29 cellular contexts compared by ENCODE assay signal in the genomic region with DNA sequence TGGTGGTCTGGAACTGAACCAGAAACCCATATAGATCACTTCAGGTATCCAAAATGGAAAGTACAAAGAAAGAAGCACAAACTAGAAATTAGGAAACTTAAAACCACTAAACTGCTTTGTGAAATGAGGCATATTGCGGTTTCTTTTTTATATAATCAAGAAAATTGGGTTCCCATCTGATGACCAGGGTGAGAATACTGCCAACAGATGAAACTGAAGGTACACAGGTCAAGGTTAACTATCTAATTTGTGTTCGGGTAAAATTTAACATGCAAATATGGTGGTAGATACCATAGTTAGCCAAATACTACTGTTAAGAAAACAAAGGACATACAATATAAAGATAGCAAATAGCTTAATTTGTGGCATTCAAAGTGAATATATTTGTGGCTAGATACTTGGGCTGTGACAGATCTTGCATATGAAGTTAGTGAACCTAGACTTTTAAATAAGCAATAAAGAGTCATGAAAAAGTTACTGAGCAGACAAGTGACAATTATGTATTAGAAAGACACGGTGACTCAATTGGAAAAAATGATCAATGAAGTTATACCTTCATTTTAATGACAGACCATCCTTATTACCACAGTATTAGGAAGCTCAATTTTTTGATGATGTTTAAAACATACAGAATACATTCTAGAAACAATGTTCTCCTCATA.
DNase-seq lines count a peak whose midpoint lies in the region; ATAC-seq and TF ChIP-seq lines count a peak whose summit lies in the region.
"Had no signal": no experiment of that assay in that cellular context is flagged by ENCODE, and none has a peak within 500 bp of the region (broad histone marks: within the 10 kb centered on the region; RNA-seq: fewer than 3 reads in every experiment).

No MANE protein-coding gene starts in this region.

- no peak overlapping the region for H3K27ac Mint-ChIP-seq in activated T-cell treated with anti-CD3 and anti-CD28 coated beads, Interleukin-2, amount 50 U/mL, for 24 hours
- no peak overlapping the region for H3K27ac Mint-ChIP-seq in MCF 10A (ENCODE audit: low read depth, unreplicated experiment)
- H3K27ac Mint-ChIP-seq: B cell; CD8-positive, alpha-beta T cell; HFFc6; IgD-negative memory B cell had no signal

- H3K4me3 ChIP-seq in GM12865 (ENCODE audit: low read depth, low read length): no peak overlapping the region
- H3K4me3 ChIP-seq: HAP-1, PC-9, SJSA1 had no signal

- BruUV-seq in MCF 10A (replicated peaks; lab: Mats Ljungman, UMichigan): no TSS peak

- H3K27me3 Mint-ChIP-seq in activated T-cell treated with anti-CD3 and anti-CD28 coated beads, Interleukin-2, amount 50 U/mL, for 24 hours: no peaks in the 10 kb centered on the region
- H3K27me3 Mint-ChIP-seq in MCF 10A (ENCODE audit: insufficient read depth, unreplicated experiment): no peaks in the 10 kb centered on the region
- H3K27me3 Mint-ChIP-seq: B cell, IgD-negative memory B cell had no signal

- peak; percentile 72 for ATAC-seq in GM18867 (IDR thresholded peaks at IDR 0.05; ENCODE audit: unreplicated experiment)
- peak; percentile 62 for ATAC-seq in HG03432 (IDR thresholded peaks at IDR 0.05; ENCODE audit: unreplicated experiment)
- no peak for ATAC-seq in left cardiac atrium
- ATAC-seq: CD8-positive, alpha-beta T cell had no signal

- H3K4me3 Mint-ChIP-seq in activated T-cell treated with anti-CD3 and anti-CD28 coated beads, Interleukin-2, amount 50 U/mL, for 24 hours: no peak overlapping the region
- no peak overlapping the region for H3K4me3 Mint-ChIP-seq in MCF 10A (ENCODE audit: unreplicated experiment)
- H3K4me3 Mint-ChIP-seq: B cell; CD8-positive, alpha-beta T cell; HFFc6; IgD-negative memory B cell had no signal

- POLR2A ChIA-PET in MCF 10A (lab: Yijun Ruan, JAX): interaction anchor here (1.2 kb wide), 1 partner anchor 12 kb away, joined by 3 read pairs; no protein-coding TSS in a partner anchor

- peaks cover 4% of the 10 kb centered on the region for H3K9me3 Mint-ChIP-seq in activated T-cell treated with anti-CD3 and anti-CD28 coated beads, Interleukin-2, amount 50 U/mL, for 24 hours
- no peaks in the 10 kb centered on the region for H3K9me3 Mint-ChIP-seq in MCF 10A (ENCODE audit: unreplicated experiment)
- H3K9me3 Mint-ChIP-seq: CD8-positive, alpha-beta T cell; HFFc6 had no signal

- CTCF ChIA-PET in MCF 10A (lab: Yijun Ruan, JAX): no interaction called here

- H3K4me1 Mint-ChIP-seq in activated T-cell treated with anti-CD3 and anti-CD28 coated beads, Interleukin-2, amount 50 U/mL, for 24 hours (ENCODE audit: low read depth): no peaks in the 10 kb centered on the region
- H3K4me1 Mint-ChIP-seq in MCF 10A (ENCODE audit: insufficient read depth, unreplicated experiment): no peaks in the 10 kb centered on the region
- H3K4me1 Mint-ChIP-seq: B cell had no signal

- TF ChIP-seq CTCF in GM12865 (IDR thresholded peaks at IDR 0.05; ENCODE audit: insufficient read depth, low read depth, low read length, missing control alignments) (no peak), MCF 10A (IDR thresholded peaks at IDR 0.05; ENCODE audit: unreplicated experiment) (no peak)

- intact Hi-C loops in left cardiac atrium (cut with DNase I): no loop called here
- intact Hi-C loops in MCF 10A (cut with micrococcal nuclease): no loop called here

- DNase-seq in GM12865 (ENCODE audit: low read depth) (peak; percentile 58), germinal center (ENCODE audit: low spot score) (peak; percentile 9), COLO668 (lab: John Stamatoyannopoulos, UW; ENCODE audit: unreplicated experiment) (no peak), left cardiac atrium (no peak), MCF 10A (ENCODE audit: unreplicated experiment) (no peak)
- DNase-seq in activated T-cell treated with anti-CD3 and anti-CD28 coated beads, Interleukin-2, amount 50 U/mL, for 24 hours: no peak
- DNase-seq: CD8-positive, alpha-beta T cell; DMS79 treated with DMSO at 0.1 percent for 48 hours; GF-D8; GOT3; HFFc6; NCI-H1092; NCI-H1417 treated with DMSO at 0.1 percent for 48 hours; NCI-H1694 treated with DMSO at 0.1 percent for 48 hours; NCI-H2081; NCI-H226; NCI-H510A treated with DMSO at 0.1 percent for 48 hours; NCI-H774; NK-92 treated with Interleukin-12 subunit alpha and Interleukin-12 subunit beta, amount 100 ng/mL, for 24 hours; PC-9; Right ventricle myocardium superior; RPMI8226; T-helper 2 cell had no signal

- peaks cover 61% of the 10 kb centered on the region for H3K36me3 Mint-ChIP-seq in activated T-cell treated with anti-CD3 and anti-CD28 coated beads, Interleukin-2, amount 50 U/mL, for 24 hours (ENCODE audit: low read depth)
- H3K36me3 Mint-ChIP-seq in MCF 10A (ENCODE audit: insufficient read depth, unreplicated experiment): peaks cover 7% of the 10 kb centered on the region

Comparison
In these comparisons a context has a peak if more than half of its experiments do, and no peak if none do; other contexts are left out.
1. DNase-seq: peak in GM12865 (single experiment) and germinal center (single experiment); none in activated T-cell treated with anti-CD3 and anti-CD28 coated beads, Interleukin-2, amount 50 U/mL, for 24 hours (single experiment), COLO668 (single experiment), left cardiac atrium (single experiment) and MCF 10A (single experiment).
2. ATAC-seq: peak in GM18867 (single experiment) and HG03432 (single experiment); none in left cardiac atrium (0 of 2).